23 cellular contexts compared by ENCODE assay signal in genomic region chr7:512146-512510, GRCh38. TPM values are rescaled to one million over a fixed set of nuclear protein-coding genes. Genes with fewer than 3 reads are reported as not detected.
A peak's percentile ranks its signal among the peaks of the same experiment; 100 is the strongest.
DNase-seq lines count a peak whose midpoint lies in the region; ATAC-seq and TF ChIP-seq lines count a peak whose summit lies in the region.
"Had no signal": no experiment of that assay in that cellular context is flagged by ENCODE, and none has a peak within 500 bp of the region (broad histone marks: within the 10 kb centered on the region; RNA-seq: fewer than 3 reads in every experiment).

No MANE protein-coding gene starts in this region.

- H3K27ac ChIP-seq in RWPE1 (peak overlapping the region; percentile 98), colonic mucosa (no peak overlapping the region), lower lobe of right lung (peak overlapping the region; percentile 46), tibial artery (peak overlapping the region; percentile 96 to 99)
- H3K27ac ChIP-seq: testis had no signal

- intact Hi-C loops in colonic mucosa (cut with DNase I) (no loop called here), lower lobe of right lung (cut with DNase I) (no loop called here), tibial artery (cut with DNase I; ENCODE audit: low total_unique reads) (loop anchor here (10.0 kb wide), 2 partner anchors 177 to 263 kb away; no protein-coding TSS in a partner anchor)

- peaks cover 4% of the 10 kb centered on the region for H3K36me3 ChIP-seq in colonic mucosa
- peaks cover 27% of the 10 kb centered on the region for H3K36me3 ChIP-seq in lower lobe of right lung
- H3K36me3 ChIP-seq in tibial artery: peaks cover 33 to 56% (median 52%) of the 10 kb centered on the region in 3 donors

- H3K4me1 ChIP-seq in colonic mucosa: peaks cover 18% of the 10 kb centered on the region
- peaks cover 40% of the 10 kb centered on the region for H3K4me1 ChIP-seq in lower lobe of right lung
- H3K4me1 ChIP-seq in tibial artery: peaks cover 0 to 90% (median 60%) of the 10 kb centered on the region in 4 donors

- ATAC-seq in lower lobe of right lung (peak; percentile 39 to 41), GM19455 (IDR thresholded peaks at IDR 0.05; ENCODE audit: unreplicated experiment) (no peak)
- ATAC-seq: activated CD8-positive, alpha-beta T cell treated with anti-CD3 and anti-CD28 coated beads, Interleukin-2, amount 10 ng/mL, durations not matched to agents 7 days and 5 days; activated naive CD8-positive, alpha-beta T cell treated with anti-CD3 and anti-CD28 coated beads, Interleukin-2, amount 50 U/mL, for 24 hours; stimulated activated memory B cell treated with anti-CD40 and anti-IgM and Interleukin-4, amounts not matched to agents 10 μg/mL and 1 μg/mL and 100 μg/mL, for 72 hours had no signal

- CTCF ChIA-PET in RWPE1 (lab: Yijun Ruan, JAX): no interaction called here

- DNase-seq in RWPE1 (ENCODE audit: low spot score): no peak
- DNase-seq in colonic mucosa: peak; percentile 63
- no peak for DNase-seq in lower lobe of right lung
- DNase-seq in tibial artery: peak in 1 of 2 donors; percentile 57
- no peak for DNase-seq in NOMO-1 (lab: John Stamatoyannopoulos, UW; ENCODE audit: unreplicated experiment in 2 of 2)
- no peak for DNase-seq in NOMO-1 treated with dmso at 0.1 percent for 144 hours (lab: John Stamatoyannopoulos, UW; ENCODE audit: unreplicated experiment)
- DNase-seq: activated CD8-positive, alpha-beta T cell treated with anti-CD3 and anti-CD28 coated beads, Interleukin-2, amount 10 ng/mL, durations not matched to agents 7 days and 5 days; activated effector memory CD4-positive, alpha-beta T cell treated with anti-CD3 and anti-CD28 coated beads, Interleukin-2, amount 50 U/mL, for 16 hours; activated naive CD8-positive, alpha-beta T cell treated with anti-CD3 and anti-CD28 coated beads, Interleukin-2, amount 50 U/mL, for 24 hours; activated T-cell treated with anti-CD3 and anti-CD28 coated beads for 4 hours; EL; H7; Kasumi-1; mesenchymal stem cell; NCI-H1048; NCI-H1930; NCI-H774; OCI-M1; SHP77; stimulated activated CD4-positive, alpha-beta T cell treated with anti-CD3 and anti-CD28 coated beads, Interleukin-4, amount 100 ng/mL, for 1 hour; testis had no signal

- H3K9ac ChIP-seq in colonic mucosa (ENCODE audit: low read depth in 2 of 2, low read length in 2 of 2): peak overlapping the region in 1 of 2 donors; percentile 61

- POLR2A ChIA-PET in RWPE1 (lab: Yijun Ruan, JAX; ENCODE audit: low non-redundant PET): interaction anchor here (0.5 to 1.1 kb wide), 2 partner anchors 48 to 179 kb away, joined by 4 to 8 read pairs; no protein-coding TSS in a partner anchor

- TF ChIP-seq CTCF in RWPE1 (conservative IDR thresholded peaks at IDR 0.05; ENCODE audit: low read depth) (no peak), colonic mucosa (IDR thresholded peaks at IDR 0.05) (no peak), lower lobe of right lung (IDR thresholded peaks at IDR 0.05) (no peak), tibial artery (IDR thresholded peaks at IDR 0.05) (no peak)

- H3K9me3 ChIP-seq in colonic mucosa: no peaks in the 10 kb centered on the region
- H3K9me3 ChIP-seq in lower lobe of right lung: no peaks in the 10 kb centered on the region
- H3K9me3 ChIP-seq in tibial artery: no peaks in the 10 kb centered on the region
- H3K9me3 ChIP-seq: testis had no signal

- H3K4me3 ChIP-seq in colonic mucosa (no peak overlapping the region), lower lobe of right lung (no peak overlapping the region), tibial artery (peak overlapping the region in 1 of 2 donors; percentile 96)
- H3K4me3 ChIP-seq: testis had no signal

- no peaks in the 10 kb centered on the region for H3K27me3 ChIP-seq in colonic mucosa
- no peaks in the 10 kb centered on the region for H3K27me3 ChIP-seq in lower lobe of right lung (ENCODE audit: low read depth)
- no peaks in the 10 kb centered on the region for H3K27me3 ChIP-seq in tibial artery
- H3K27me3 ChIP-seq: testis had no signal

RNA-seq across cellular contexts. Expression of gene PDGFA, which starts 7.5 kb away (rescaled TPM):
- 10 to 100 TPM; 34.9 to 50.5 TPM for total RNA-seq in colonic mucosa
- 27.1 TPM for total RNA-seq in lower lobe of right lung
